27 cellular contexts compared by ENCODE assay signal in genomic region chr11:86155210-86155844, GRCh38.
"Had no signal": no experiment of that assay in that cellular context is flagged by ENCODE, and none has a peak within 500 bp of the region (broad histone marks: within the 10 kb centered on the region; RNA-seq: fewer than 3 reads in every experiment).

No MANE protein-coding gene starts in this region.

- ATAC-seq: activated CD8-positive, alpha-beta T cell treated with anti-CD3 and anti-CD28 coated beads for 36 hours; activated naive CD8-positive, alpha-beta T cell treated with anti-CD3 and anti-CD28 coated beads, Interleukin-2, amount 50 U/mL, for 24 hours; activated T-cell treated with anti-CD3 and anti-CD28 coated beads, Interleukin-2, amount 50 U/mL, for 4 hours; activated T-helper 17 cell treated with anti-CD3 and anti-CD28 coated beads, Interleukin-2, amount 50 U/mL, for 72 hours; effector memory CD8-positive, alpha-beta T cell; naive thymus-derived CD4-positive, alpha-beta T cell; sciatic nerve; stimulated activated effector memory CD8-positive, alpha-beta T cell treated with anti-CD3 and anti-CD28 coated beads, Interleukin-12 subunit alpha, Interleukin-12 subunit beta, amount 100 ng/mL, for 72 hours had no signal

- H3K27ac Mint-ChIP-seq: activated CD8-positive, alpha-beta T cell treated with anti-CD3 and anti-CD28 coated beads for 36 hours; activated naive CD4-positive, alpha-beta T cell treated with anti-CD3 and anti-CD28 coated beads, Interleukin-2, amount 50 U/mL, for 24 hours; activated naive CD8-positive, alpha-beta T cell treated with anti-CD3 and anti-CD28 coated beads, Interleukin-2, amount 50 U/mL, for 24 hours; activated T-helper 17 cell treated with anti-CD3 and anti-CD28 coated beads, Interleukin-2, amount 50 U/mL, for 72 hours; naive thymus-derived CD4-positive, alpha-beta T cell; stimulated activated effector memory CD8-positive, alpha-beta T cell treated with anti-CD3 and anti-CD28 coated beads, Interleukin-12 subunit alpha, Interleukin-12 subunit beta, amount 100 ng/mL, for 72 hours; stimulated activated naive CD8-positive, alpha-beta T cell treated with anti-CD3 and anti-CD28 coated beads, Interleukin-15, Interleukin-2, amounts not matched to agents 100 ng/mL and 50 ng/mL, for 24 hours; type B pancreatic cell had no signal

- H3K4me1 ChIP-seq: colonic mucosa had no signal

- H3K27me3 ChIP-seq: colonic mucosa, esophagus squamous epithelium, ovary, vagina had no signal

- H3K36me3 Mint-ChIP-seq: activated naive CD4-positive, alpha-beta T cell treated with anti-CD3 and anti-CD28 coated beads, Interleukin-2, amount 50 U/mL, for 24 hours; stimulated activated effector memory CD8-positive, alpha-beta T cell treated with anti-CD3 and anti-CD28 coated beads, Interleukin-12 subunit alpha, Interleukin-12 subunit beta, amount 100 ng/mL, for 72 hours; type B pancreatic cell had no signal

- H3K27me3 Mint-ChIP-seq: activated CD8-positive, alpha-beta T cell treated with anti-CD3 and anti-CD28 coated beads for 36 hours; activated naive CD4-positive, alpha-beta T cell treated with anti-CD3 and anti-CD28 coated beads, Interleukin-2, amount 50 U/mL, for 24 hours; activated naive CD8-positive, alpha-beta T cell treated with anti-CD3 and anti-CD28 coated beads, Interleukin-2, amount 50 U/mL, for 24 hours; activated T-helper 17 cell treated with anti-CD3 and anti-CD28 coated beads, Interleukin-2, amount 50 U/mL, for 72 hours; effector memory CD8-positive, alpha-beta T cell; naive thymus-derived CD4-positive, alpha-beta T cell; stimulated activated naive CD8-positive, alpha-beta T cell treated with anti-CD3 and anti-CD28 coated beads, Interleukin-15, Interleukin-2, amounts not matched to agents 100 ng/mL and 50 ng/mL, for 24 hours; type B pancreatic cell had no signal

- H3K4me3 Mint-ChIP-seq: activated CD8-positive, alpha-beta T cell treated with anti-CD3 and anti-CD28 coated beads for 36 hours; activated naive CD4-positive, alpha-beta T cell treated with anti-CD3 and anti-CD28 coated beads, Interleukin-2, amount 50 U/mL, for 24 hours; activated naive CD8-positive, alpha-beta T cell treated with anti-CD3 and anti-CD28 coated beads, Interleukin-2, amount 50 U/mL, for 24 hours; activated T-cell treated with anti-CD3 and anti-CD28 coated beads, Interleukin-2, amount 50 U/mL, for 4 hours; activated T-helper 17 cell treated with anti-CD3 and anti-CD28 coated beads, Interleukin-2, amount 50 U/mL, for 72 hours; effector memory CD8-positive, alpha-beta T cell; naive thymus-derived CD4-positive, alpha-beta T cell; stimulated activated effector memory CD8-positive, alpha-beta T cell treated with anti-CD3 and anti-CD28 coated beads, Interleukin-12 subunit alpha, Interleukin-12 subunit beta, amount 100 ng/mL, for 72 hours; stimulated activated naive CD8-positive, alpha-beta T cell treated with anti-CD3 and anti-CD28 coated beads, Interleukin-15, Interleukin-2, amounts not matched to agents 100 ng/mL and 50 ng/mL, for 24 hours; type B pancreatic cell had no signal

- H3K36me3 ChIP-seq: colonic mucosa, esophagus squamous epithelium, left ventricle myocardium inferior, ovary, prostate gland, vagina had no signal

- DNase-seq: activated CD4-positive, alpha-beta T cell treated with anti-CD3 and anti-CD28 coated beads for 1 hour; activated CD4-positive, alpha-beta T cell treated with anti-CD3 and anti-CD28 coated beads, Interleukin-2, amount 50 U/mL, for 1 hour; activated CD8-positive, alpha-beta T cell treated with anti-CD3 and anti-CD28 coated beads for 36 hours; activated gamma-delta T cell treated with Interleukin-2 at 50 U/mL for 16 hours; activated naive CD8-positive, alpha-beta T cell treated with anti-CD3 and anti-CD28 coated beads, Interleukin-2, amount 50 U/mL, for 24 hours; activated T-cell treated with anti-CD3 and anti-CD28 coated beads, Interleukin-2, amount 50 U/mL, for 4 hours; amygdala; colonic mucosa; effector memory CD8-positive, alpha-beta T cell; esophagus squamous epithelium; left ventricle myocardium inferior; naive thymus-derived CD4-positive, alpha-beta T cell; ovary; retina; small intestine; stimulated activated CD4-positive, alpha-beta T cell treated with anti-CD3 and anti-CD28 coated beads, Interleukin-4, amount 100 ng/mL, for 24 hours; substantia nigra; T-helper 2 cell had no signal

- FAIRE-seq: frontal cortex, small intestine had no signal

- H3K4me3 ChIP-seq: colonic mucosa, esophagus squamous epithelium, left ventricle myocardium inferior, ovary, prostate gland, vagina had no signal

- H3K9me3 Mint-ChIP-seq: activated CD8-positive, alpha-beta T cell treated with anti-CD3 and anti-CD28 coated beads for 36 hours; activated naive CD4-positive, alpha-beta T cell treated with anti-CD3 and anti-CD28 coated beads, Interleukin-2, amount 50 U/mL, for 24 hours; activated naive CD8-positive, alpha-beta T cell treated with anti-CD3 and anti-CD28 coated beads, Interleukin-2, amount 50 U/mL, for 24 hours; activated T-cell treated with anti-CD3 and anti-CD28 coated beads, Interleukin-2, amount 50 U/mL, for 4 hours; activated T-helper 17 cell treated with anti-CD3 and anti-CD28 coated beads, Interleukin-2, amount 50 U/mL, for 72 hours; effector memory CD8-positive, alpha-beta T cell; stimulated activated effector memory CD8-positive, alpha-beta T cell treated with anti-CD3 and anti-CD28 coated beads, Interleukin-12 subunit alpha, Interleukin-12 subunit beta, amount 100 ng/mL, for 72 hours; stimulated activated naive CD8-positive, alpha-beta T cell treated with anti-CD3 and anti-CD28 coated beads, Interleukin-15, Interleukin-2, amounts not matched to agents 100 ng/mL and 50 ng/mL, for 24 hours; type B pancreatic cell had no signal

- H3K27ac ChIP-seq: colonic mucosa, esophagus squamous epithelium, left ventricle myocardium inferior, prostate gland, vagina had no signal

- H3K9me3 ChIP-seq: colonic mucosa, esophagus squamous epithelium, left ventricle myocardium inferior, ovary, prostate gland, vagina had no signal
